Comparison of ENCODE assay signal across 14 cellular contexts in genomic region chr13:24574847-24575246, GRCh38.
DNase-seq lines count a peak whose midpoint lies in the region; ATAC-seq lines count a peak whose summit lies in the region.
"Had no signal": no experiment of that assay in that cellular context is flagged by ENCODE, and none has a peak within 500 bp of the region (broad histone marks: within the 10 kb centered on the region; RNA-seq: fewer than 3 reads in every experiment).

No MANE protein-coding gene starts in this region.

- no peak overlapping the region for H3K4me3 Mint-ChIP-seq in activated T-cell treated with anti-CD3 and anti-CD28 coated beads, Interleukin-2, amount 50 U/mL, for 4 hours
- no peak overlapping the region for H3K4me3 Mint-ChIP-seq in stimulated activated effector memory CD8-positive, alpha-beta T cell treated with anti-CD3 and anti-CD28 coated beads, Interleukin-12 subunit alpha, Interleukin-12 subunit beta, amount 100 ng/mL, for 72 hours
- H3K4me3 Mint-ChIP-seq: CD4-positive, CD25-positive, alpha-beta regulatory T cell had no signal

- peaks cover 4% of the 10 kb centered on the region for H3K36me3 Mint-ChIP-seq in activated T-cell treated with anti-CD3 and anti-CD28 coated beads, Interleukin-2, amount 50 U/mL, for 4 hours (ENCODE audit: insufficient read depth)
- no peaks in the 10 kb centered on the region for H3K36me3 Mint-ChIP-seq in stimulated activated effector memory CD8-positive, alpha-beta T cell treated with anti-CD3 and anti-CD28 coated beads, Interleukin-12 subunit alpha, Interleukin-12 subunit beta, amount 100 ng/mL, for 72 hours

- ATAC-seq in activated T-cell treated with anti-CD3 and anti-CD28 coated beads, Interleukin-2, amount 50 U/mL, for 4 hours, result peak; percentile 58 to 65
- ATAC-seq in stimulated activated effector memory CD8-positive, alpha-beta T cell treated with anti-CD3 and anti-CD28 coated beads, Interleukin-12 subunit alpha, Interleukin-12 subunit beta, amount 100 ng/mL, for 72 hours, result peak; percentile 56
- no peak for ATAC-seq in HG03135 (IDR thresholded peaks at IDR 0.05; ENCODE audit: unreplicated experiment)
- ATAC-seq: HCT116 had no signal

- no peak overlapping the region for H3K27ac Mint-ChIP-seq in stimulated activated effector memory CD8-positive, alpha-beta T cell treated with anti-CD3 and anti-CD28 coated beads, Interleukin-12 subunit alpha, Interleukin-12 subunit beta, amount 100 ng/mL, for 72 hours

- H3K9me3 Mint-ChIP-seq in activated T-cell treated with anti-CD3 and anti-CD28 coated beads, Interleukin-2, amount 50 U/mL, for 4 hours, result peaks cover 12% of the 10 kb centered on the region
- H3K9me3 Mint-ChIP-seq in stimulated activated effector memory CD8-positive, alpha-beta T cell treated with anti-CD3 and anti-CD28 coated beads, Interleukin-12 subunit alpha, Interleukin-12 subunit beta, amount 100 ng/mL, for 72 hours, result peaks cover 11% of the 10 kb centered on the region

- H3K27me3 Mint-ChIP-seq in activated T-cell treated with anti-CD3 and anti-CD28 coated beads, Interleukin-2, amount 50 U/mL, for 4 hours (ENCODE audit: low read depth), result peaks cover 10% of the 10 kb centered on the region

- H3K4me1 Mint-ChIP-seq in activated T-cell treated with anti-CD3 and anti-CD28 coated beads, Interleukin-2, amount 50 U/mL, for 4 hours (ENCODE audit: low read depth), result peaks cover 1% of the 10 kb centered on the region
- peaks cover 18% of the 10 kb centered on the region for H3K4me1 Mint-ChIP-seq in stimulated activated effector memory CD8-positive, alpha-beta T cell treated with anti-CD3 and anti-CD28 coated beads, Interleukin-12 subunit alpha, Interleukin-12 subunit beta, amount 100 ng/mL, for 72 hours
- H3K4me1 Mint-ChIP-seq: CD4-positive, CD25-positive, alpha-beta regulatory T cell had no signal

- in situ Hi-C loops in G401 (cut with HindIII; ENCODE audit: low sequenced_read_pairs), result no loop called here

- DNase-seq in NOMO-1 treated with DMSO at 0.1 percent for 48 hours (lab: John Stamatoyannopoulos, UW; ENCODE audit: unreplicated experiment) (peak; percentile 5), NOMO-1 treated with dmso at 0.1 percent for 144 hours (lab: John Stamatoyannopoulos, UW; ENCODE audit: unreplicated experiment) (no peak), CD1c-positive myeloid dendritic cell (ENCODE audit: extremely low spot score) (peak; percentile 31), G401 (ENCODE audit: low spot score) (no peak)
- DNase-seq in activated T-cell treated with anti-CD3 and anti-CD28 coated beads, Interleukin-2, amount 50 U/mL, for 4 hours, result no peak
- DNase-seq in activated T-cell treated with anti-CD3 and anti-CD28 coated beads, Interleukin-2, amount 50 U/mL, for 48 hours, result no peak
- DNase-seq in stimulated activated effector memory CD8-positive, alpha-beta T cell treated with anti-CD3 and anti-CD28 coated beads, Interleukin-12 subunit alpha, Interleukin-12 subunit beta, amount 100 ng/mL, for 72 hours (ENCODE audit: low spot score in 2 of 2), result no peak
- DNase-seq: 8988T; AML-193; CD4-positive, CD25-positive, alpha-beta regulatory T cell; DMS53; GM23248 had no signal

Comparison
In these comparisons a context has a peak if more than half of its experiments do, and no peak if none do; other contexts are left out.
1. DNase-seq: peak in NOMO-1 treated with DMSO at 0.1 percent for 48 hours (single experiment) and CD1c-positive myeloid dendritic cell (single experiment); none in NOMO-1 treated with dmso at 0.1 percent for 144 hours (single experiment), activated T-cell treated with anti-CD3 and anti-CD28 coated beads, Interleukin-2, amount 50 U/mL, for 4 hours (single experiment), activated T-cell treated with anti-CD3 and anti-CD28 coated beads, Interleukin-2, amount 50 U/mL, for 48 hours (0 of 2), stimulated activated effector memory CD8-positive, alpha-beta T cell treated with anti-CD3 and anti-CD28 coated beads, Interleukin-12 subunit alpha, Interleukin-12 subunit beta, amount 100 ng/mL, for 72 hours (0 of 2) and G401 (single experiment).